Comparison of ENCODE assay signal across 11 cellular contexts in genomic region chr1:150808134-150808533, GRCh38. TPM values are rescaled to one million over a fixed set of nuclear protein-coding genes. Genes with fewer than 3 reads are reported as not detected.
A peak's percentile ranks its signal among the peaks of the same experiment; 100 is the strongest.
DNase-seq lines count a peak whose midpoint lies in the region; ATAC-seq and TF ChIP-seq lines count a peak whose summit lies in the region.
"Had no signal": no experiment of that assay in that cellular context is flagged by ENCODE, and none has a peak within 500 bp of the region (broad histone marks: within the 10 kb centered on the region; RNA-seq: fewer than 3 reads in every experiment).

Gene CTSK (minus strand): TSS chr1:150808260. CDS start chr1:150806805, 1,455 bp downstream.

- peaks cover 4% of the 10 kb centered on the region for H3K36me3 Mint-ChIP-seq in activated T-cell treated with anti-CD3 and anti-CD28 coated beads, Interleukin-2, amount 50 U/mL, for 4 hours (ENCODE audit: insufficient read depth)
- H3K36me3 Mint-ChIP-seq in type B pancreatic cell (no peaks in the 10 kb centered on the region), T-helper 17 cell (ENCODE audit: low read depth) (no peaks in the 10 kb centered on the region)

- peaks cover 0 to 12% of the 10 kb centered on the region in 2 donors for H3K4me1 ChIP-seq in duodenal mucosa (ENCODE audit: control insufficient read depth in 1 of 2, insufficient read depth in 2 of 2, low read length in 2 of 2)
- H3K4me1 ChIP-seq in mucosa of descending colon (ENCODE audit: low read depth), result peaks cover 12% of the 10 kb centered on the region
- H3K4me1 ChIP-seq: A549 had no signal

- H3K9me3 Mint-ChIP-seq in activated T-cell treated with anti-CD3 and anti-CD28 coated beads, Interleukin-2, amount 50 U/mL, for 4 hours, result no peaks in the 10 kb centered on the region
- H3K9me3 Mint-ChIP-seq in type B pancreatic cell, result no peaks in the 10 kb centered on the region

- no peak for ATAC-seq in activated T-cell treated with anti-CD3 and anti-CD28 coated beads, Interleukin-2, amount 50 U/mL, for 4 hours
- ATAC-seq in mucosa of descending colon (no peak), T-helper 17 cell (no peak)
- ATAC-seq: A549 had no signal

- no peaks in the 10 kb centered on the region for H3K27me3 Mint-ChIP-seq in activated T-cell treated with anti-CD3 and anti-CD28 coated beads, Interleukin-2, amount 50 U/mL, for 4 hours (ENCODE audit: low read depth)
- H3K27me3 Mint-ChIP-seq in type B pancreatic cell (no peaks in the 10 kb centered on the region), T-helper 17 cell (no peaks in the 10 kb centered on the region)

- intact Hi-C loops in mucosa of descending colon (cut with DNase I, micrococcal nuclease), result no loop called here

- H3K4me1 Mint-ChIP-seq in activated T-cell treated with anti-CD3 and anti-CD28 coated beads, Interleukin-2, amount 50 U/mL, for 4 hours (ENCODE audit: low read depth), result peaks cover 8% of the 10 kb centered on the region
- H3K4me1 Mint-ChIP-seq in type B pancreatic cell (ENCODE audit: unreplicated experiment) (peaks cover 26% of the 10 kb centered on the region), T-helper 17 cell (peaks cover 16% of the 10 kb centered on the region)

- peak within 1 kb of the TSS; percentile 13 to 37 for H3K4me3 ChIP-seq in duodenal mucosa (ENCODE audit: low read depth in 1 of 2, low read length in 2 of 2)
- H3K4me3 ChIP-seq in mucosa of descending colon, result no peak within 1 kb of the TSS
- H3K4me3 ChIP-seq: A549 had no signal

- no peak for DNase-seq in activated T-cell treated with anti-CD3 and anti-CD28 coated beads, Interleukin-2, amount 50 U/mL, for 4 hours
- DNase-seq in activated T-cell treated with anti-CD3 and anti-CD28 coated beads, Interleukin-2, amount 50 U/mL, for 1 hour, result no peak
- DNase-seq in mucosa of descending colon (no peak), type B pancreatic cell (ENCODE audit: extremely low spot score, unreplicated experiment) (no peak), NCI-H2029 treated with DMSO at 0.1 percent for 48 hours (lab: John Stamatoyannopoulos, UW) (no peak), T-helper 17 cell (no peak), kidney tubule cell (ENCODE audit: low spot score) (no peak)
- DNase-seq: activated CD4-positive, alpha-beta T cell treated with anti-CD3 and anti-CD28 coated beads, Interleukin-2, amount 50 U/mL, for 48 hours; NCI-H2081 treated with DMSO at 0.1 percent for 48 hours had no signal

- TF ChIP-seq CTCF in mucosa of descending colon (IDR thresholded peaks at IDR 0.05), result no peak
- TF ChIP-seq CTCF in type B pancreatic cell (conservative IDR thresholded peaks at IDR 0.05), result no peak

- H3K27me3 ChIP-seq in duodenal mucosa (ENCODE audit: control insufficient read depth in 1 of 2, insufficient read depth in 2 of 2, low read length in 2 of 2), result no peaks in the 10 kb centered on the region

- peak within 1 kb of the TSS in 1 of 2 donors; percentile 13 for H3K9ac ChIP-seq in duodenal mucosa (ENCODE audit: low read depth in 1 of 2, low read length in 2 of 2)

- H3K4me3 Mint-ChIP-seq in activated T-cell treated with anti-CD3 and anti-CD28 coated beads, Interleukin-2, amount 50 U/mL, for 4 hours, result peak within 1 kb of the TSS; percentile 14
- H3K4me3 Mint-ChIP-seq in type B pancreatic cell, result peak within 1 kb of the TSS; percentile 80
- no peak within 1 kb of the TSS for H3K4me3 Mint-ChIP-seq in T-helper 17 cell

- H3K27ac Mint-ChIP-seq in type B pancreatic cell (peak within 1 kb of the TSS; percentile 66), T-helper 17 cell (no peak within 1 kb of the TSS)

- H3K36me3 ChIP-seq in duodenal mucosa (ENCODE audit: control insufficient read depth in 1 of 2, insufficient read depth in 2 of 2, low read length in 2 of 2), result peaks cover 11 to 19% of the 10 kb centered on the region in 2 donors
- H3K36me3 ChIP-seq in mucosa of descending colon (ENCODE audit: low read depth), result peaks cover under 1% of the 10 kb centered on the region

- H3K27ac ChIP-seq in duodenal mucosa (ENCODE audit: low read depth, low read length), result no peak within 1 kb of the TSS
- H3K27ac ChIP-seq: A549 had no signal

- no peaks in the 10 kb centered on the region for H3K9me3 ChIP-seq in duodenal mucosa (ENCODE audit: control insufficient read depth in 1 of 2, low read length in 2 of 2)
- no peaks in the 10 kb centered on the region for H3K9me3 ChIP-seq in mucosa of descending colon
- no peaks in the 10 kb centered on the region for H3K9me3 ChIP-seq in T-helper 17 cell (ENCODE audit: control insufficient read depth, low read length, poor library complexity, severe bottlenecking)
- H3K9me3 ChIP-seq: A549 had no signal

RNA-seq across cellular contexts. Expression of gene CTSK, which starts in this region (rescaled TPM):
- total RNA-seq in activated T-cell treated with anti-CD3 and anti-CD28 coated beads, Interleukin-2, amount 50 U/mL, for 4 hours, result 1 to 10 TPM in 1 of 3 donors, under 1 TPM in 2; 0.38 to 1.1 (median 0.81) TPM
- total RNA-seq in mucosa of descending colon (10 to 100 TPM; 15.4 to 64.0 (median 30.3) TPM), type B pancreatic cell (ENCODE audit: low replicate concordance) (4.1 and 16.7 TPM in 2 replicates), T-helper 17 cell (10 to 100 TPM in 1 of 2 donors, 1 to 10 TPM in 1; 8.7 to 10.4 TPM)
